Comparison of ENCODE assay signal across 21 cellular contexts in the genomic region with DNA sequence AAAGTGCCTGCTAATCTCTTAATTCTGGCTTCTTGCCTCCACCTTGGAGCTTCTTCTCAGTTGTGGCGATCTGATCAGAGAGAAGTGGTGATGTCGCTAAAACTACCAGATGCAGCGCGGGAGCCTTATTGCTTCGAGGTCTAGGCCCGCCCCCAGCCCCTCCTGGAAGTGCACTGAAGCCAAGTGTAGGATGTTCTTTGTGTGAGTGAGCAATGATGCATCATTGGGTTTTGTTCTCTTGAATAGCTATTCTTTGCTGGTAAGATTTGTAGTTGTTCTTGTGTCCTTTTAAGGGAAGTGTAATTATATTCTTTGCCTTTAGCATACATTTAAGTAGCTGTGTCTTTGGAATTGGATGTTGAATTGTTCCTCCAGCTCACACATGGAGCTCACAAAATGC. TPM values are rescaled to one million over a fixed set of nuclear protein-coding genes. Genes with fewer than 3 reads are reported as not detected.
DNase-seq lines count a peak whose midpoint lies in the region; ATAC-seq and TF ChIP-seq lines count a peak whose summit lies in the region.
"Had no signal": no experiment of that assay in that cellular context is flagged by ENCODE, and none has a peak within 500 bp of the region (broad histone marks: within the 10 kb centered on the region; RNA-seq: fewer than 3 reads in every experiment).

No MANE protein-coding gene starts in this region.

- no peaks in the 10 kb centered on the region for H3K9me3 ChIP-seq in SJSA1 (replicated peaks)
- H3K9me3 ChIP-seq: A549, neutrophil had no signal

- no peaks in the 10 kb centered on the region for H3K27me3 Mint-ChIP-seq in natural killer cell treated with Interleukin-12 subunit alpha and Interleukin-12 subunit beta and Interleukin-15 and Interleukin-18, amount 100 ng/mL, for 72 hours
- no peaks in the 10 kb centered on the region for H3K27me3 Mint-ChIP-seq in natural killer cell (ENCODE audit: low read depth in 2 of 2)
- H3K27me3 Mint-ChIP-seq: activated CD8-positive, alpha-beta T cell treated with anti-CD3 and anti-CD28 coated beads for 36 hours had no signal

- H3K27ac ChIP-seq in SJSA1 (no peak overlapping the region), dorsolateral prefrontal cortex (peak overlapping the region in 45 of 59 donors; percentile 6 to 80 (median 61))
- H3K27ac ChIP-seq: A549, neutrophil, RWPE1 had no signal

- H3K4me1 Mint-ChIP-seq in natural killer cell treated with Interleukin-12 subunit alpha and Interleukin-12 subunit beta and Interleukin-15 and Interleukin-18, amount 100 ng/mL, for 72 hours (ENCODE audit: low read depth in 2 of 2): peaks cover 0 to 12% of the 10 kb centered on the region in 2 donors
- H3K4me1 Mint-ChIP-seq in natural killer cell: no peaks in the 10 kb centered on the region

- peaks cover 78% of the 10 kb centered on the region for H3K36me3 ChIP-seq in SJSA1

- intact Hi-C loops in dorsolateral prefrontal cortex (cut with DNase I): no loop called here
- intact Hi-C loops in natural killer cell (cut with micrococcal nuclease): no loop called here

- no peaks in the 10 kb centered on the region for H3K9me3 Mint-ChIP-seq in natural killer cell treated with Interleukin-12 subunit alpha and Interleukin-12 subunit beta and Interleukin-15 and Interleukin-18, amount 100 ng/mL, for 72 hours
- no peaks in the 10 kb centered on the region for H3K9me3 Mint-ChIP-seq in natural killer cell
- H3K9me3 Mint-ChIP-seq: activated CD8-positive, alpha-beta T cell treated with anti-CD3 and anti-CD28 coated beads for 36 hours; T-helper 1 cell treated with Interleukin-12 subunit alpha and Interleukin-12 subunit beta and Interleukin-4 antibody, amounts not matched to agents 30 μg/mL and 1 μg/mL, for 36 hours had no signal

- no peak overlapping the region for H3K4me3 ChIP-seq in SJSA1
- H3K4me3 ChIP-seq in dorsolateral prefrontal cortex: no peak overlapping the region
- H3K4me3 ChIP-seq: A549 had no signal

- peaks cover 37% of the 10 kb centered on the region for H3K36me3 Mint-ChIP-seq in natural killer cell treated with Interleukin-12 subunit alpha and Interleukin-12 subunit beta and Interleukin-15 and Interleukin-18, amount 100 ng/mL, for 72 hours
- peaks cover 6% of the 10 kb centered on the region for H3K36me3 Mint-ChIP-seq in natural killer cell

- H3K4me1 ChIP-seq in SJSA1 (replicated peaks): peaks cover 40% of the 10 kb centered on the region

- H3K4me3 Mint-ChIP-seq in natural killer cell treated with Interleukin-12 subunit alpha and Interleukin-12 subunit beta and Interleukin-15 and Interleukin-18, amount 100 ng/mL, for 72 hours: no peak overlapping the region
- no peak overlapping the region for H3K4me3 Mint-ChIP-seq in natural killer cell
- H3K4me3 Mint-ChIP-seq: activated CD8-positive, alpha-beta T cell treated with anti-CD3 and anti-CD28 coated beads for 36 hours; T-helper 1 cell treated with Interleukin-12 subunit alpha and Interleukin-12 subunit beta and Interleukin-4 antibody, amounts not matched to agents 30 μg/mL and 1 μg/mL, for 36 hours had no signal

- H3K27me3 ChIP-seq in SJSA1 (replicated peaks): no peaks in the 10 kb centered on the region
- H3K27me3 ChIP-seq in dorsolateral prefrontal cortex: no peaks in the 10 kb centered on the region
- H3K27me3 ChIP-seq: neutrophil had no signal

- no peak for TF ChIP-seq CTCF in dorsolateral prefrontal cortex (IDR thresholded peaks at IDR 0.05 in 54 of 56, conservative IDR thresholded peaks at IDR 0.05 in 2 of 56; ENCODE audit: low read depth in 1 of 56, partially characterized antibody in 56 of 56)
- no peak for TF ChIP-seq CTCF in natural killer cell (IDR thresholded peaks at IDR 0.05)

- peak; percentile 19 to 27 for DNase-seq in activated CD4-positive, alpha-beta T cell treated with anti-CD3 and anti-CD28 coated beads, Interleukin-2, amount 50 U/mL, for 48 hours
- DNase-seq in activated CD4-positive, alpha-beta T cell treated with anti-CD3 and anti-CD28 coated beads for 1 hour: no peak
- peak; percentile 66 to 79 for DNase-seq in SJSA1 (ENCODE audit: low read depth in 1 of 2, low spot score in 2 of 2)
- DNase-seq in dorsolateral prefrontal cortex: peak in 9 of 10 donors; percentile 24 to 81 (median 61)
- DNase-seq in renal cortical epithelial cell (ENCODE audit: low read depth): peak; percentile 40
- DNase-seq in natural killer cell treated with Interleukin-12 subunit alpha and Interleukin-12 subunit beta and Interleukin-15 and Interleukin-18, amount 100 ng/mL, for 72 hours (ENCODE audit: low spot score): no peak
- DNase-seq in natural killer cell: no peak
- DNase-seq: activated CD8-positive, alpha-beta T cell treated with anti-CD3 and anti-CD28 coated beads for 36 hours; activated naive CD4-positive, alpha-beta T cell treated with anti-CD3 and anti-CD28 coated beads, Interleukin-2, amount 50 U/mL, for 16 hours; erythroblast; GDM1; GOT3; mammary epithelial cell; NCI-H1694 treated with DMSO at 0.1 percent for 48 hours; NCI-H748 treated with DMSO at 0.1 percent for 48 hours; substantia nigra had no signal

- no peak for ATAC-seq in GM21825 (IDR thresholded peaks at IDR 0.05; ENCODE audit: unreplicated experiment)
- no peak for ATAC-seq in natural killer cell treated with Interleukin-12 subunit alpha and Interleukin-12 subunit beta and Interleukin-15 and Interleukin-18, amount 100 ng/mL, for 72 hours
- ATAC-seq in natural killer cell: no peak
- ATAC-seq: A549; activated CD8-positive, alpha-beta T cell treated with anti-CD3 and anti-CD28 coated beads for 36 hours had no signal

- no peak overlapping the region for H3K27ac Mint-ChIP-seq in natural killer cell treated with Interleukin-12 subunit alpha and Interleukin-12 subunit beta and Interleukin-15 and Interleukin-18, amount 100 ng/mL, for 72 hours
- H3K27ac Mint-ChIP-seq in natural killer cell: no peak overlapping the region
- H3K27ac Mint-ChIP-seq: T-helper 1 cell treated with Interleukin-12 subunit alpha and Interleukin-12 subunit beta and Interleukin-4 antibody, amounts not matched to agents 30 μg/mL and 1 μg/mL, for 36 hours had no signal

RNA-seq across cellular contexts. Expression of a gene that starts 35.8 kb away (rescaled TPM):
- 39.5 and 56.6 TPM in 2 replicates for total RNA-seq in SJSA1 (2014; rRNA removed; shearing (Covaris generic))
- total RNA-seq in dorsolateral prefrontal cortex (10 to 100 TPM; 41.0 to 93.1 (median 63.8) TPM), renal cortical epithelial cell (79.0 and 84.5 TPM in 2 replicates), natural killer cell (10 to 100 TPM; 27.6 to 34.6 (median 28.0) TPM)
- 100 to 1,000 TPM; 165 to 297 TPM for total RNA-seq in natural killer cell treated with Interleukin-12 subunit alpha and Interleukin-12 subunit beta and Interleukin-15 and Interleukin-18, amount 100 ng/mL, for 72 hours

RNA-seq across cellular contexts. Expression of a gene that starts 41.3 kb away (rescaled TPM):
- 7.3 and 8.3 TPM in 2 replicates for total RNA-seq in SJSA1 (2014; rRNA removed; shearing (Covaris generic))
- total RNA-seq in dorsolateral prefrontal cortex (10 to 100 TPM in 117 of 120 experiments, 1 to 10 TPM in 3; 4.0 to 42.2 (median 22.1) TPM), renal cortical epithelial cell (4.7 and 16.3 TPM in 2 replicates), natural killer cell (10 to 100 TPM; 11.1 to 16.3 (median 12.0) TPM)
- total RNA-seq in natural killer cell treated with Interleukin-12 subunit alpha and Interleukin-12 subunit beta and Interleukin-15 and Interleukin-18, amount 100 ng/mL, for 72 hours: 1 to 10 TPM; 2.0 to 2.2 TPM

Comparison
In these comparisons a context has a peak if more than half of its experiments do, and no peak if none do; other contexts are left out.
1. DNase-seq: peak in activated CD4-positive, alpha-beta T cell treated with anti-CD3 and anti-CD28 coated beads, Interleukin-2, amount 50 U/mL, for 48 hours (2 of 2), SJSA1 (2 of 2), dorsolateral prefrontal cortex (9 of 10) and renal cortical epithelial cell (single experiment); none in activated CD4-positive, alpha-beta T cell treated with anti-CD3 and anti-CD28 coated beads for 1 hour (single experiment), natural killer cell treated with Interleukin-12 subunit alpha and Interleukin-12 subunit beta and Interleukin-15 and Interleukin-18, amount 100 ng/mL, for 72 hours (single experiment) and natural killer cell (single experiment).